Comparison of ENCODE assay signal across 24 cellular contexts in the genomic region with DNA sequence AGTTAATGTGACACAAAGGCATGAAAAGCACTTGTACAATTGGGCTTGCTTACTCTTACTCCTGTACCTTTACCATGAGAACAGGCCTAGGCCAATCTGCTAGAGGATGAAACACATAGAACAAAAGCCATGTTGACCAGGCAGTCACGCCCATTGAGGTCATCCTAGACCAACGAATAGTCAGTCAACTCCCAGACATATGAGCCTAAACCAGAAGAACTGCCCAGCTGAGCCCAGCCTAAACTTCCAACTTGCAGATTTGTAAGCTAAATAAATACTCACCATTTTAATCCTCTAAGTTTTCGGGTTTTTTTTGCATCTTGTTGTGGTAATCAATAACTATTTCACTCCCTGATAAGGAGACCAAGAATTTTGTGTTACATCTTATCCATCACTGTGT.
"Had no signal": no experiment of that assay in that cellular context is flagged by ENCODE, and none has a peak within 500 bp of the region (broad histone marks: within the 10 kb centered on the region; RNA-seq: fewer than 3 reads in every experiment).

No MANE protein-coding gene starts in this region.

- H3K9me3 ChIP-seq: colonic mucosa, mucosa of descending colon had no signal

- DNase-seq: colonic mucosa; cortex of kidney; effector CD8-positive, alpha-beta T cell; effector memory CD8-positive, alpha-beta T cell; endodermal cell; erythroblast; foreskin keratinocyte; heart left ventricle; hypothalamus; immature natural killer cell; islet precursor cell; left cardiac atrium; left lung; left ventricle myocardium superior; lower lobe of right lung; mesenchymal stem cell; mucosa of descending colon; naive B cell had no signal

- H3K9me3 Mint-ChIP-seq: dendritic cell treated with granulocyte-macrophage colony-stimulating factor and Interleukin-4, amounts not matched to agents 40 ng/mL and 50 ng/mL, for 4 days had no signal

- H3K4me2 ChIP-seq: hepatocyte had no signal

- H3K27ac ChIP-seq: colonic mucosa, epithelial cell of prostate, foreskin keratinocyte, gastroesophageal sphincter, hepatocyte, left lung, lower lobe of right lung had no signal

- H2AFZ ChIP-seq: hepatocyte had no signal

- H3K36me3 Mint-ChIP-seq: immature natural killer cell, mesothelial cell of epicardium had no signal

- H3K79me2 ChIP-seq: hepatocyte had no signal

- H3K27ac Mint-ChIP-seq: dendritic cell treated with granulocyte-macrophage colony-stimulating factor and Interleukin-4, amounts not matched to agents 40 ng/mL and 50 ng/mL, for 4 days; effector memory CD8-positive, alpha-beta T cell; endodermal cell; immature natural killer cell; mesothelial cell of epicardium had no signal

- ATAC-seq: effector memory CD8-positive, alpha-beta T cell; esophagus mucosa; foreskin keratinocyte; gastroesophageal sphincter; heart left ventricle; left cardiac atrium; left lung; left ventricle myocardium superior; lower lobe of right lung; mucosa of descending colon had no signal

- H3K4me3 Mint-ChIP-seq: dendritic cell treated with granulocyte-macrophage colony-stimulating factor and Interleukin-4, amounts not matched to agents 40 ng/mL and 50 ng/mL, for 4 days; effector memory CD8-positive, alpha-beta T cell; endodermal cell; immature natural killer cell; mesothelial cell of epicardium; naive B cell had no signal

- H3K36me3 ChIP-seq: colonic mucosa, gastroesophageal sphincter, heart left ventricle, left lung, lower lobe of right lung had no signal

- H3K27me3 Mint-ChIP-seq: dendritic cell treated with granulocyte-macrophage colony-stimulating factor and Interleukin-4, amounts not matched to agents 40 ng/mL and 50 ng/mL, for 4 days had no signal

- H3K4me1 ChIP-seq: colonic mucosa, foreskin keratinocyte, gastroesophageal sphincter, left lung, lower lobe of right lung had no signal

- H3K4me1 Mint-ChIP-seq: immature natural killer cell, mesothelial cell of epicardium had no signal

- H3K4me3 ChIP-seq: colonic mucosa, gastroesophageal sphincter, heart left ventricle, hepatocyte, left lung, lower lobe of right lung, mucosa of descending colon had no signal

- H3K27me3 ChIP-seq: colonic mucosa, foreskin keratinocyte, gastroesophageal sphincter, heart left ventricle, hepatocyte, left lung had no signal
